ENCODE assay signal across 26 cellular contexts in genomic region chr3:177107840-177108239, GRCh38.
"Had no signal": no experiment of that assay in that cellular context is flagged by ENCODE, and none has a peak within 500 bp of the region (broad histone marks: within the 10 kb centered on the region; RNA-seq: fewer than 3 reads in every experiment).

No MANE protein-coding gene starts in this region.

- DNase-seq: dorsolateral prefrontal cortex; effector CD4-positive, alpha-beta T cell; heart right ventricle; hippocampal formation; left cardiac atrium; left ventricle myocardium superior; natural killer cell; occipital lobe; ovary; posterior cingulate gyrus; psoas muscle; right cardiac atrium; stimulated activated CD4-positive, alpha-beta T cell treated with anti-CD3 and anti-CD28 coated beads, Interleukin-15, amount 100 ng/mL, for 24 hours; stimulated activated CD4-positive, alpha-beta T cell treated with anti-CD3 and anti-CD28 coated beads, Interleukin-2, amount 100 ng/mL, for 48 hours; stimulated activated naive B cell treated with anti-CD40 and anti-IgM and Interleukin-4, amounts not matched to agents 10 μg/mL and 1 μg/mL and 100 μg/mL, for 72 hours; upper lobe of left lung had no signal

- ATAC-seq: heart right ventricle; left cardiac atrium; left ventricle myocardium superior; natural killer cell; psoas muscle; right cardiac atrium; stimulated activated naive B cell treated with anti-CD40 and anti-IgM and Interleukin-4, amounts not matched to agents 10 μg/mL and 1 μg/mL and 100 μg/mL, for 72 hours had no signal

- H3K9me3 ChIP-seq: heart right ventricle, ovary, psoas muscle, thoracic aorta, tibial nerve, upper lobe of left lung had no signal

- H3K36me3 Mint-ChIP-seq: natural killer cell had no signal

- H3K27me3 ChIP-seq: dorsolateral prefrontal cortex, heart right ventricle, ovary, tibial nerve, upper lobe of left lung had no signal

- H3K27me3 Mint-ChIP-seq: memory B cell; stimulated activated naive B cell treated with anti-CD40 and anti-IgM and Interleukin-4, amounts not matched to agents 10 μg/mL and 1 μg/mL and 100 μg/mL, for 72 hours; stimulated activated naive CD8-positive, alpha-beta T cell treated with anti-CD3 and anti-CD28 coated beads, Interleukin-15, Interleukin-2, amounts not matched to agents 100 ng/mL and 50 ng/mL, for 24 hours had no signal

- H3K9me3 Mint-ChIP-seq: memory B cell; natural killer cell; stimulated activated naive B cell treated with anti-CD40 and anti-IgM and Interleukin-4, amounts not matched to agents 10 μg/mL and 1 μg/mL and 100 μg/mL, for 72 hours; stimulated activated naive CD8-positive, alpha-beta T cell treated with anti-CD3 and anti-CD28 coated beads, Interleukin-15, Interleukin-2, amounts not matched to agents 100 ng/mL and 50 ng/mL, for 24 hours had no signal

- FAIRE-seq: colon, frontal cortex, islet of Langerhans, urothelium cell line had no signal

- H3K27ac Mint-ChIP-seq: memory B cell; stimulated activated naive B cell treated with anti-CD40 and anti-IgM and Interleukin-4, amounts not matched to agents 10 μg/mL and 1 μg/mL and 100 μg/mL, for 72 hours; stimulated activated naive CD8-positive, alpha-beta T cell treated with anti-CD3 and anti-CD28 coated beads, Interleukin-15, Interleukin-2, amounts not matched to agents 100 ng/mL and 50 ng/mL, for 24 hours had no signal

- H3K27ac ChIP-seq: dorsolateral prefrontal cortex, heart right ventricle, ovary, psoas muscle, skin epidermis, thoracic aorta, tibial nerve, upper lobe of left lung had no signal

- H3K36me3 ChIP-seq: heart right ventricle, ovary, thoracic aorta, tibial nerve, upper lobe of left lung had no signal

- H3K4me3 Mint-ChIP-seq: memory B cell; stimulated activated naive B cell treated with anti-CD40 and anti-IgM and Interleukin-4, amounts not matched to agents 10 μg/mL and 1 μg/mL and 100 μg/mL, for 72 hours; stimulated activated naive CD8-positive, alpha-beta T cell treated with anti-CD3 and anti-CD28 coated beads, Interleukin-15, Interleukin-2, amounts not matched to agents 100 ng/mL and 50 ng/mL, for 24 hours had no signal

- H3K4me3 ChIP-seq: dorsolateral prefrontal cortex, heart right ventricle, lung, ovary, psoas muscle, skin epidermis, thoracic aorta, tibial nerve, upper lobe of left lung had no signal
